10 cellular contexts compared by ENCODE assay signal in genomic region chr2:216004408-216005283, GRCh38.
A peak's percentile ranks its signal among the peaks of the same experiment; 100 is the strongest.
DNase-seq lines count a peak whose midpoint lies in the region; ATAC-seq and TF ChIP-seq lines count a peak whose summit lies in the region.
"Had no signal": no experiment of that assay in that cellular context is flagged by ENCODE, and none has a peak within 500 bp of the region (broad histone marks: within the 10 kb centered on the region; RNA-seq: fewer than 3 reads in every experiment).

No MANE protein-coding gene starts in this region.

- H3K4me3 Mint-ChIP-seq in activated naive CD8-positive, alpha-beta T cell: peak overlapping the region; percentile 32

- no peaks in the 10 kb centered on the region for H3K9me3 Mint-ChIP-seq in activated naive CD8-positive, alpha-beta T cell (ENCODE audit: low read depth)
- H3K9me3 Mint-ChIP-seq: naive thymus-derived CD8-positive, alpha-beta T cell had no signal

- H3K27me3 Mint-ChIP-seq in activated naive CD8-positive, alpha-beta T cell: no peaks in the 10 kb centered on the region
- H3K27me3 Mint-ChIP-seq: naive thymus-derived CD8-positive, alpha-beta T cell had no signal

- peak; percentile 70 for DNase-seq in GM12865 (ENCODE audit: low read depth)
- no peak for DNase-seq in GM19238 (ENCODE audit: insufficient read length, low spot score)
- DNase-seq in GF-D8 (lab: John Stamatoyannopoulos, UW): no peak
- DNase-seq in NCI-H187 treated with DMSO at 0.1 percent for 48 hours (lab: John Stamatoyannopoulos, UW): no peak
- no peak for DNase-seq in 8988T
- DNase-seq: GM23248; naive thymus-derived CD8-positive, alpha-beta T cell had no signal

- no peak for TF ChIP-seq CTCF in GM12865 (IDR thresholded peaks at IDR 0.05; ENCODE audit: insufficient read depth, low read depth, low read length, missing control alignments)

- peaks cover 5% of the 10 kb centered on the region for H3K36me3 Mint-ChIP-seq in activated naive CD8-positive, alpha-beta T cell

- no peak overlapping the region for H3K4me3 ChIP-seq in GM12865 (ENCODE audit: low read depth, low read length)
- H3K4me3 ChIP-seq: GM23248 had no signal

- ATAC-seq in GM19395 (IDR thresholded peaks at IDR 0.05; ENCODE audit: unreplicated experiment) (peak; percentile 37), HG03175 (IDR thresholded peaks at IDR 0.05; ENCODE audit: unreplicated experiment) (peak; percentile 29)

- H3K27ac Mint-ChIP-seq in activated naive CD8-positive, alpha-beta T cell: peak overlapping the region; percentile 72

- peaks cover 33% of the 10 kb centered on the region for H3K4me1 Mint-ChIP-seq in activated naive CD8-positive, alpha-beta T cell (ENCODE audit: low read depth)
